17 cellular contexts compared by ENCODE assay signal in genomic region chr3:42019144-42019952, GRCh38. TPM values are rescaled to one million over a fixed set of nuclear protein-coding genes. Genes with fewer than 3 reads are reported as not detected.
A peak's percentile ranks its signal among the peaks of the same experiment; 100 is the strongest.
DNase-seq lines count a peak whose midpoint lies in the region; ATAC-seq, FAIRE-seq and TF ChIP-seq lines count a peak whose summit lies in the region.
"Had no signal": no experiment of that assay in that cellular context is flagged by ENCODE, and none has a peak within 500 bp of the region (broad histone marks: within the 10 kb centered on the region; RNA-seq: fewer than 3 reads in every experiment).

No MANE protein-coding gene starts in this region.

- H2AFZ ChIP-seq in IMR-90 (replicated peaks; ENCODE audit: low read length, poor library complexity), result no peak overlapping the region
- H2AFZ ChIP-seq: hepatocyte had no signal

- peak overlapping the region; percentile 86; the same call in 1 of the 2 replicates for H2BK20ac ChIP-seq in IMR-90 (ENCODE audit: low read depth, low read length)

- H3K56ac ChIP-seq in IMR-90 (ENCODE audit: extremely low read depth, insufficient read depth, low read length), result no peak overlapping the region

- intact Hi-C loops in IMR-90 (cut with micrococcal nuclease), result no loop called here

- no peak overlapping the region for H3K9ac ChIP-seq in IMR-90 (ENCODE audit: low read depth, low read length)

- no peak overlapping the region for H4K91ac ChIP-seq in IMR-90 (ENCODE audit: insufficient read depth, low read depth, low read length)

- no peak for TF ChIP-seq POLR2A in IMR-90 (IDR thresholded peaks at IDR 0.05; ENCODE audit: low read depth, low read length)

- H3K27ac ChIP-seq in IMR-90 (ENCODE audit: insufficient read depth, low read length) (no peak overlapping the region), small intestine (ENCODE audit: low read depth in 1 of 2, low read length in 1 of 2) (peak overlapping the region in 1 of 2 donors; percentile 28)
- H3K27ac ChIP-seq: hepatocyte, prostate gland had no signal

- ATAC-seq in IMR-90 (ENCODE audit: low read depth) (no peak), T-helper 17 cell (no peak), GM21619 (IDR thresholded peaks at IDR 0.05; ENCODE audit: unreplicated experiment) (no peak)
- ATAC-seq: HCT116; stimulated activated naive CD8-positive, alpha-beta T cell treated with anti-CD3 and anti-CD28 coated beads, Interleukin-15, amount 100 ng/mL, for 72 hours had no signal

- 0 out of 2 replicates have a peak overlapping the region, but pooled peaks have one; percentile 83 for H3K23ac ChIP-seq in IMR-90 (ENCODE audit: low read depth, low read length)

- H3K4me3 ChIP-seq in IMR-90 (ENCODE audit: insufficient read depth, low read depth, low read length) (no peak overlapping the region), small intestine (ENCODE audit: low read depth in 1 of 2, low read length in 2 of 2) (no peak overlapping the region)
- H3K4me3 ChIP-seq: hepatocyte, prostate gland had no signal

- H2AK9ac ChIP-seq in IMR-90 (replicated peaks; ENCODE audit: low read depth, low read length, poor library complexity), result peak overlapping the region; percentile 33

- H3K27me3 ChIP-seq in IMR-90 (ENCODE audit: control insufficient read depth, insufficient read depth, low read length), result no peaks in the 10 kb centered on the region
- no peaks in the 10 kb centered on the region for H3K27me3 ChIP-seq in small intestine (ENCODE audit: control insufficient read depth in 2 of 2, insufficient read depth in 2 of 2, low read length in 2 of 2)
- H3K27me3 ChIP-seq: hepatocyte had no signal

- no peak overlapping the region for H3K4me3 Mint-ChIP-seq in T-helper 17 cell
- H3K4me3 Mint-ChIP-seq: activated CD4-positive, alpha-beta memory T cell treated with anti-CD3 and anti-CD28 coated beads for 36 hours; stimulated activated naive CD8-positive, alpha-beta T cell treated with anti-CD3 and anti-CD28 coated beads, Interleukin-15, amount 100 ng/mL, for 72 hours had no signal

- H3K27me3 Mint-ChIP-seq in T-helper 17 cell, result no peaks in the 10 kb centered on the region
- H3K27me3 Mint-ChIP-seq: activated CD4-positive, alpha-beta memory T cell treated with anti-CD3 and anti-CD28 coated beads for 36 hours; CD4-positive, alpha-beta T cell; stimulated activated naive CD8-positive, alpha-beta T cell treated with anti-CD3 and anti-CD28 coated beads, Interleukin-15, amount 100 ng/mL, for 72 hours had no signal

- TF ChIP-seq CTCF in IMR-90 (conservative IDR thresholded peaks at IDR 0.05; ENCODE audit: low read depth, low read length), result no peak

- H3K36me3 Mint-ChIP-seq in T-helper 17 cell (ENCODE audit: low read depth), result no peaks in the 10 kb centered on the region

- peak overlapping the region; percentile 50 for H2BK5ac ChIP-seq in IMR-90 (ENCODE audit: low read depth, low read length, poor library complexity, severe bottlenecking)

- H2AK5ac ChIP-seq in IMR-90 (ENCODE audit: low read depth, low read length), result peak overlapping the region; percentile 90

- no CpG with 5 or more reads among the region's 6 CpGs for WGBS in IMR-90 (ENCODE audit: extremely low coverage in 2 of 2, insufficient read length in 1 of 2), 2 experiments
- WGBS in small intestine, 3 donors, result 29 to 60% (median 46%) methylated on average over 6 of the region's 6 CpGs

- H4K5ac ChIP-seq in IMR-90 (ENCODE audit: low read depth, low read length), result no peak overlapping the region

- H3K9me1 ChIP-seq in IMR-90 (ENCODE audit: insufficient read depth, low read length), result peaks cover 17% of the 10 kb centered on the region

- DNase-seq in IMR-90, result no peak
- no peak for DNase-seq in T-helper 17 cell
- DNase-seq in kidney tubule cell (ENCODE audit: low spot score), result peak; percentile 33
- peak; percentile 67 for DNase-seq in small intestine
- no peak for DNase-seq in nucleus accumbens (lab: John Stamatoyannopoulos, UW)
- no peak for DNase-seq in NCI-H146 treated with DMSO at 0.1 percent for 48 hours (lab: John Stamatoyannopoulos, UW; ENCODE audit: unreplicated experiment)
- DNase-seq: activated CD4-positive, alpha-beta memory T cell treated with anti-CD3 and anti-CD28 coated beads for 36 hours; activated naive CD4-positive, alpha-beta T cell; CD4-positive, alpha-beta T cell; central memory CD4-positive, alpha-beta T cell; stimulated activated naive CD8-positive, alpha-beta T cell treated with anti-CD3 and anti-CD28 coated beads, Interleukin-15, amount 100 ng/mL, for 72 hours; T-helper 9 cell had no signal

- no peak for FAIRE-seq in small intestine (lab: Jason Lieb, UNC)
- FAIRE-seq: G401.6 had no signal

- H3K36me3 ChIP-seq in IMR-90 (ENCODE audit: control insufficient read depth, insufficient read depth, low read length), result no peaks in the 10 kb centered on the region
- no peaks in the 10 kb centered on the region for H3K36me3 ChIP-seq in small intestine (ENCODE audit: control insufficient read depth in 2 of 2, insufficient read depth in 2 of 2, low read length in 2 of 2)
- H3K36me3 ChIP-seq: prostate gland had no signal

- peaks cover 13% of the 10 kb centered on the region; the same call in 1 of the 2 replicates for H4K20me1 ChIP-seq in IMR-90 (ENCODE audit: insufficient read depth, low read length)

- no peak overlapping the region for H3K18ac ChIP-seq in IMR-90 (ENCODE audit: low read depth, low read length)

- peak overlapping the region; percentile 68; the same call in 1 of the 2 replicates for H2BK120ac ChIP-seq in IMR-90 (ENCODE audit: low read depth, low read length)

- no peak overlapping the region for H3K4me2 ChIP-seq in IMR-90 (ENCODE audit: low read depth, low read length)
- H3K4me2 ChIP-seq: hepatocyte had no signal

- POLR2A ChIA-PET in IMR-90 (lab: Charles Lee; ENCODE audit: unreplicated experiment), result no interaction called here

- peak overlapping the region in 1 of 2 experiments; percentile 53; a peak in 1 of 4 replicates for H4K8ac ChIP-seq in IMR-90 (ENCODE audit: low read depth in 2 of 2, low read length in 2 of 2)

- H3K4me1 ChIP-seq in IMR-90 (ENCODE audit: control insufficient read depth, insufficient read depth, low read length), result peaks cover 24% of the 10 kb centered on the region
- peaks cover 11 to 33% of the 10 kb centered on the region in 2 donors for H3K4me1 ChIP-seq in small intestine (ENCODE audit: control insufficient read depth in 2 of 2, insufficient read depth in 1 of 2, low read depth in 1 of 2, low read length in 1 of 2)
- H3K4me1 ChIP-seq: prostate gland had no signal

- dilution Hi-C loops in IMR-90 (cut with HindIII; ENCODE audit: low sequenced_read_pairs, unreplicated experiment), result no loop called here

- peaks cover 54% of the 10 kb centered on the region for H3K4me1 Mint-ChIP-seq in T-helper 17 cell

- CTCF ChIA-PET in IMR-90 (lab: Yijun Ruan, JAX), result interaction anchor here (1.0 kb wide), 1 partner anchor 42 kb away, joined by 3 read pairs; no protein-coding TSS in a partner anchor

- in situ Hi-C loops in IMR-90 (cut with MboI; ENCODE audit: low sequenced_read_pairs), result loop anchor here (5.0 to 10.0 kb wide), 2 partner anchors 58 to 125 kb away; no protein-coding TSS in a partner anchor

- peak overlapping the region; percentile 88 for H3K14ac ChIP-seq in IMR-90 (replicated peaks; ENCODE audit: low read depth, low read length)

- peak overlapping the region; percentile 41 for H3K27ac Mint-ChIP-seq in T-helper 17 cell
- H3K27ac Mint-ChIP-seq: activated CD4-positive, alpha-beta memory T cell treated with anti-CD3 and anti-CD28 coated beads for 36 hours; CD4-positive, alpha-beta T cell; stimulated activated naive CD8-positive, alpha-beta T cell treated with anti-CD3 and anti-CD28 coated beads, Interleukin-15, amount 100 ng/mL, for 72 hours had no signal

- no TSS peak for BruUV-seq in IMR-90 (replicated peaks; lab: Mats Ljungman, UMichigan)

- peaks cover 17 to 77% of the 10 kb centered on the region in 2 experiments for H3K79me1 ChIP-seq in IMR-90 (ENCODE audit: low read depth in 1 of 2, low read length in 2 of 2)

- TF ChIP-seq RAD21 in IMR-90 (IDR thresholded peaks at IDR 0.05; ENCODE audit: low read length), result no peak

- peak overlapping the region; percentile 82 for H3K4ac ChIP-seq in IMR-90 (ENCODE audit: low read depth, low read length)

- H2BK15ac ChIP-seq in IMR-90 (ENCODE audit: low read depth, low read length), result peak overlapping the region; percentile 82; the same call in 2 of the 3 replicates

- H3K9me3 ChIP-seq in IMR-90 (ENCODE audit: control insufficient read depth, insufficient read depth, low read length) (no peaks in the 10 kb centered on the region), T-helper 17 cell (ENCODE audit: control insufficient read depth, low read length, poor library complexity, severe bottlenecking) (no peaks in the 10 kb centered on the region), small intestine (ENCODE audit: control insufficient read depth, low read depth) (no peaks in the 10 kb centered on the region)
- H3K9me3 ChIP-seq: prostate gland had no signal

TF ChIP-seq in IMR-90, 13 proteins besides CTCF, POLR2A, EP300 and RAD21:
- TF ChIP-seq MAZ (IDR thresholded peaks at IDR 0.05; ENCODE audit: borderline replicate concordance, low read depth, low read length) (no peak), FOS (IDR thresholded peaks at IDR 0.05; ENCODE audit: low read depth, low read length) (no peak)

RNA-seq across cellular contexts. Expression of gene ULK4, which starts 57.4 kb away (rescaled TPM):
- total RNA-seq in IMR-90 (2012; rRNA removed) (5.0 and 10.3 TPM in 2 replicates), T-helper 17 cell (10 to 100 TPM; 30.5 to 31.5 TPM)
- polyA plus RNA-seq in IMR-90 (2012; rRNA removed) (1.3 and 2.7 TPM in 2 replicates), small intestine (1 to 10 TPM; 1.1 to 1.9 (median 1.6) TPM)
- 0.47 and 0.73 TPM in 2 replicates for polyA plus RNA-seq in IMR-90 (2012; cell fraction: cytosol; rRNA removed)
- 0.90 and 4.3 TPM in 2 replicates for polyA plus RNA-seq in IMR-90 (2012; cell fraction: nucleus; rRNA removed; ENCODE audit: low replicate concordance)

Comparison
In these comparisons a context has a peak if more than half of its experiments do, and no peak if none do; other contexts are left out.
1. DNase-seq: peak in kidney tubule cell (single experiment) and small intestine (single experiment); none in IMR-90 (single experiment), T-helper 17 cell (0 of 3), nucleus accumbens (0 of 56) and NCI-H146 treated with DMSO at 0.1 percent for 48 hours (single experiment).